ENCODE assay signal across 21 cellular contexts in genomic region chr14:65817011-65817410, GRCh38.
DNase-seq lines count a peak whose midpoint lies in the region; ATAC-seq and TF ChIP-seq lines count a peak whose summit lies in the region.
"Had no signal": no experiment of that assay in that cellular context is flagged by ENCODE, and none has a peak within 500 bp of the region (broad histone marks: within the 10 kb centered on the region; RNA-seq: fewer than 3 reads in every experiment).

No MANE protein-coding gene starts in this region.

- H3K9ac ChIP-seq in H9 (ENCODE audit: extremely low read depth, insufficient read length, low read length) (no peak overlapping the region), trophoblast cell (ENCODE audit: low read length) (no peak overlapping the region)
- H3K9ac ChIP-seq: KMS-11, SK-N-SH had no signal

- no peaks in the 10 kb centered on the region for H3K9me3 ChIP-seq in H9 (ENCODE audit: control insufficient read depth, low read depth, low read length)
- no peaks in the 10 kb centered on the region for H3K9me3 ChIP-seq in RWPE2 (ENCODE audit: severe bottlenecking)
- H3K9me3 ChIP-seq in trophoblast cell (ENCODE audit: insufficient read depth, low read depth, low read length): peaks cover 8% of the 10 kb centered on the region
- H3K9me3 ChIP-seq: SK-N-SH had no signal

- no peak overlapping the region for H3K4ac ChIP-seq in H9 (ENCODE audit: low read depth, low read length)
- no peak overlapping the region for H3K4ac ChIP-seq in trophoblast cell (ENCODE audit: low read depth, low read length)

- H4K91ac ChIP-seq in H9 (ENCODE audit: insufficient read length, low read depth, low read length): no peak overlapping the region
- H4K91ac ChIP-seq in trophoblast cell (ENCODE audit: low read depth, low read length): no peak overlapping the region

- H3K23me2 ChIP-seq in H9 (ENCODE audit: insufficient read length, low read depth, low read length, poor library complexity, severe bottlenecking): no peaks in the 10 kb centered on the region

- no peak overlapping the region for H3T11ph ChIP-seq in H9 (ENCODE audit: low read length)

- H2BK12ac ChIP-seq in H9 (ENCODE audit: insufficient read length, low read depth, low read length): no peak overlapping the region
- no peak overlapping the region for H2BK12ac ChIP-seq in trophoblast cell (ENCODE audit: low read length)

- H2BK15ac ChIP-seq in H9 (ENCODE audit: low read depth, low read length): no peak overlapping the region

- H2BK120ac ChIP-seq in H9 (ENCODE audit: low read depth, low read length, poor library complexity, severe bottlenecking) (no peak overlapping the region), trophoblast cell (ENCODE audit: insufficient read depth, low read length, poor library complexity) (no peak overlapping the region)

- no peaks in the 10 kb centered on the region for H4K20me1 ChIP-seq in H9 (ENCODE audit: control insufficient read depth, insufficient read depth, insufficient read length)

- H3K27me3 ChIP-seq in H9 (ENCODE audit: insufficient read depth, low read length): no peaks in the 10 kb centered on the region
- no peaks in the 10 kb centered on the region for H3K27me3 ChIP-seq in RWPE2 (ENCODE audit: insufficient read depth, poor library complexity, severe bottlenecking)
- no peaks in the 10 kb centered on the region for H3K27me3 ChIP-seq in trophoblast cell (ENCODE audit: insufficient read depth, low read length)

- no CpG with 5 or more reads among the region's 1 CpG for WGBS in H9 (ENCODE audit: extremely low coverage, insufficient read length, low lambda C conversion rate)
- WGBS in trophoblast cell (ENCODE audit: extremely low coverage, insufficient coverage, insufficient read length): no CpG with 5 or more reads among the region's 1 CpG

- peaks cover 0 to 3% (median 0%) of the 10 kb centered on the region in 3 experiments; a peak in 1 of 7 replicates for H3K36me3 Mint-ChIP-seq in H9 (ENCODE audit: insufficient read depth in 1 of 3, low read depth in 3 of 3)

- no peak overlapping the region for H3K27ac Mint-ChIP-seq in H9
- H3K27ac Mint-ChIP-seq: CD4-positive, alpha-beta T cell had no signal

- no peak overlapping the region for H2AK5ac ChIP-seq in H9 (ENCODE audit: insufficient read length, low read length)
- H2AK5ac ChIP-seq in trophoblast cell (ENCODE audit: low read length): no peak overlapping the region

- ATAC-seq in RWPE2 (ENCODE audit: low read depth) (peak; percentile 54), HG03159 (IDR thresholded peaks at IDR 0.05; ENCODE audit: unreplicated experiment) (no peak), GM19328 (IDR thresholded peaks at IDR 0.05; ENCODE audit: unreplicated experiment) (no peak)

- H3K4me3 Mint-ChIP-seq in H9: no peak overlapping the region
- H3K4me3 Mint-ChIP-seq: CD4-positive, alpha-beta T cell had no signal

- no peak overlapping the region for H2BK20ac ChIP-seq in H9 (ENCODE audit: low read depth, low read length, poor library complexity, severe bottlenecking)

- TF ChIP-seq CTCF in H9 (conservative IDR thresholded peaks at IDR 0.05): no peak
- TF ChIP-seq CTCF in RWPE2 (IDR thresholded peaks at IDR 0.05; ENCODE audit: poor library complexity, severe bottlenecking): no peak
- TF ChIP-seq CTCF in epithelial cell of esophagus (IDR thresholded peaks at IDR 0.05; ENCODE audit: insufficient read depth, low read depth, low read length, missing control alignments): no peak

- no peak overlapping the region for H3K14ac ChIP-seq in H9 (ENCODE audit: insufficient read depth, low read length)
- no peak overlapping the region for H3K14ac ChIP-seq in trophoblast cell (ENCODE audit: low read length)

- no peaks in the 10 kb centered on the region; a peak in 1 of 5 replicates for H3K9me3 Mint-ChIP-seq in H9
- H3K9me3 Mint-ChIP-seq: CD4-positive, alpha-beta T cell had no signal

- H4K12ac ChIP-seq in trophoblast cell (ENCODE audit: low read depth, low read length): no peak overlapping the region

- H3K4me2 ChIP-seq in H9 (ENCODE audit: insufficient read depth, insufficient read length, low read length): no peak overlapping the region
- H3K4me2 ChIP-seq in trophoblast cell (ENCODE audit: low read length): no peak overlapping the region
- H3K4me2 ChIP-seq: KMS-11, SK-N-SH had no signal

- H3K56ac ChIP-seq in H9 (ENCODE audit: insufficient read length, low read depth, low read length): no peak overlapping the region

- H3K4me1 ChIP-seq in H9 (ENCODE audit: insufficient read depth, low read length) (peaks cover 15% of the 10 kb centered on the region; the same call in 1 of the 2 replicates), RWPE2 (ENCODE audit: insufficient read depth, poor library complexity, severe bottlenecking) (no peaks in the 10 kb centered on the region), trophoblast cell (ENCODE audit: control insufficient read depth in 1 of 2, insufficient read depth in 2 of 2, low read length in 2 of 2) (peaks cover 6 to 15% of the 10 kb centered on the region in 2 experiments)

- H3K18ac ChIP-seq in H9 (ENCODE audit: insufficient read length, low read depth, low read length) (no peak overlapping the region), trophoblast cell (ENCODE audit: low read length) (no peak overlapping the region)

- H4K5ac ChIP-seq in H9 (ENCODE audit: insufficient read length, low read depth, low read length): no peak overlapping the region

- peak overlapping the region; percentile 16 for H4K8ac ChIP-seq in H9 (replicated peaks; ENCODE audit: insufficient read length, low read depth, low read length)
- no peak overlapping the region for H4K8ac ChIP-seq in trophoblast cell (ENCODE audit: low read depth, low read length)

- no peak overlapping the region for H3K23ac ChIP-seq in H9 (ENCODE audit: insufficient read length, low read depth, low read length)
- no peak overlapping the region for H3K23ac ChIP-seq in trophoblast cell (ENCODE audit: low read length)

- H3K27me3 Mint-ChIP-seq in H9 (ENCODE audit: low read depth): no peaks in the 10 kb centered on the region; the same call in 1 of the 2 replicates
- H3K27me3 Mint-ChIP-seq: CD4-positive, alpha-beta T cell had no signal

- no peak for DNase-seq in H9
- no peak for DNase-seq in RWPE2 (ENCODE audit: low spot score)
- DNase-seq in epithelial cell of esophagus (ENCODE audit: low read depth): peak; percentile 21
- DNase-seq in trophoblast cell: peak; percentile 65 to 83
- no peak for DNase-seq in NK-92 treated with Interleukin-12 subunit alpha and Interleukin-12 subunit beta, amount 100 ng/mL, for 24 hours (lab: John Stamatoyannopoulos, UW)
- DNase-seq: CD4-positive, alpha-beta T cell; COR-L47; DND-41; IMR-90; NCI-H1417; NCI-H1694 treated with DMSO at 0.1 percent for 48 hours; NCI-H2081 treated with DMSO at 0.1 percent for 48 hours; NCI-H2171 treated with DMSO at 0.1 percent for 48 hours; NCI-H446; NCI-H526; OCI-M1; Right ventricle myocardium superior; SK-N-SH had no signal

- H3K4me1 Mint-ChIP-seq in H9: peaks cover 17 to 19% of the 10 kb centered on the region in 2 experiments

- H2BK5ac ChIP-seq in H9 (ENCODE audit: insufficient read length, low read length): no peak overlapping the region
- H2BK5ac ChIP-seq in trophoblast cell (ENCODE audit: low read depth, low read length, poor library complexity): no peak overlapping the region

- H3K4me3 ChIP-seq in RWPE2 (ENCODE audit: severe bottlenecking): no peak overlapping the region
- no peak overlapping the region for H3K4me3 ChIP-seq in epithelial cell of esophagus (ENCODE audit: low read length)
- H3K4me3 ChIP-seq in trophoblast cell (ENCODE audit: low read depth, low read length): no peak overlapping the region

- H3K36me3 ChIP-seq in RWPE2 (ENCODE audit: low read depth): no peaks in the 10 kb centered on the region
- no peaks in the 10 kb centered on the region for H3K36me3 ChIP-seq in trophoblast cell (ENCODE audit: control insufficient read depth in 1 of 2, insufficient read depth in 2 of 2, low read length in 2 of 2)

- H3K27ac ChIP-seq in H9 (ENCODE audit: insufficient read length, low read depth, low read length): no peak overlapping the region
- H3K27ac ChIP-seq in RWPE2 (ENCODE audit: poor library complexity, severe bottlenecking): no peak overlapping the region
- peak overlapping the region; percentile 63 for H3K27ac ChIP-seq in trophoblast cell (ENCODE audit: low read depth, low read length)
- H3K27ac ChIP-seq: KMS-11 had no signal

- H2AFZ ChIP-seq in H9 (ENCODE audit: low read length): no peak overlapping the region
- H2AFZ ChIP-seq in trophoblast cell (ENCODE audit: insufficient read depth, low read length, poor library complexity): no peak overlapping the region

- H3K79me1 ChIP-seq in H9 (ENCODE audit: insufficient read depth, low read depth, low read length, poor library complexity, severe bottlenecking): no peaks in the 10 kb centered on the region
- H3K79me1 ChIP-seq in trophoblast cell (ENCODE audit: low read length): peaks cover 12% of the 10 kb centered on the region

- H3K79me2 ChIP-seq in H9 (ENCODE audit: insufficient read depth, low read length): no peaks in the 10 kb centered on the region
- no peaks in the 10 kb centered on the region for H3K79me2 ChIP-seq in trophoblast cell (ENCODE audit: control insufficient read depth, insufficient read depth, low read length, poor library complexity)

Comparison
In these comparisons a context has a peak if more than half of its experiments do, and no peak if none do; other contexts are left out.
1. DNase-seq: peak in epithelial cell of esophagus (single experiment) and trophoblast cell (2 of 2); none in H9 (single experiment), RWPE2 (single experiment) and NK-92 treated with Interleukin-12 subunit alpha and Interleukin-12 subunit beta, amount 100 ng/mL, for 24 hours (single experiment).